In genomic region chr18:48949606-48950535, GRCh38 we compare ENCODE assay signal across 1 cellular context.
TF ChIP-seq lines count a peak whose summit lies in the region.

No MANE protein-coding gene starts in this region.

TF ChIP-seq in WTC11, 78 proteins besides CTCF, POLR2A, EP300 and RAD21 (continued from another document):
- TF ChIP-seq CDX4 (CRISPR knock-in tag; IDR thresholded peaks at IDR 0.05; ENCODE audit: borderline replicate concordance): no peak
- TF ChIP-seq ZNF423 (CRISPR knock-in tag; IDR thresholded peaks at IDR 0.05): peak; percentile 85
- TF ChIP-seq TEAD4 (CRISPR knock-in tag; IDR thresholded peaks at IDR 0.05): peak; percentile 44; the same call in 1 of the 2 replicates
- TF ChIP-seq TCF7 (CRISPR knock-in tag; IDR thresholded peaks at IDR 0.05; ENCODE audit: low read depth): 0 out of 2 replicates have a peak, but pooled peaks have one; percentile 42
- no peak for TF ChIP-seq OVOL2 (CRISPR knock-in tag; IDR thresholded peaks at IDR 0.05; ENCODE audit: borderline replicate concordance)
- TF ChIP-seq ZBTB21 (CRISPR knock-in tag; IDR thresholded peaks at IDR 0.05; ENCODE audit: borderline replicate concordance): no peak
- TF ChIP-seq ZNF138 (CRISPR knock-in tag; conservative IDR thresholded peaks at IDR 0.05): no peak
